ENCODE assay signal across 9 cellular contexts in the genomic region with DNA sequence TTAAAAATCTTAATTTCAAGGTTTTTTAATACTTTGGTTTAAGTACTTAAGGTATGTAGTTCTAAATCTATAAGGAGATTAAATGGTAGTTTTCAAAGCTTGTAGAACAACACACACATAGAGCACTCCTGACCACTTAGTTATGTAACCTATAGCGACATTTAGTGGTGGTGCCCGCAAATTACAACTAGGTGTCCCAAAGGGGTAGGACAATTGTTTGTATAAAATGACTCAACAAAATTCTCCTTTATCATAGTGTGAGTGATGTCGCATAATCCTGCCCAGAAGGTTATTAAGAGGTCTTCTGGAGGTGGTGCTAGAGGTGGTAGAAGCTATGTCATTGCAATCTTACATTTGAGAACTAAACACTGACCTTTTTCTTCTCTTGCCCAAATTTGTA.
A peak's percentile ranks its signal among the peaks of the same experiment; 100 is the strongest.
DNase-seq lines count a peak whose midpoint lies in the region; ATAC-seq and TF ChIP-seq lines count a peak whose summit lies in the region.
"Had no signal": no experiment of that assay in that cellular context is flagged by ENCODE, and none has a peak within 500 bp of the region (broad histone marks: within the 10 kb centered on the region; RNA-seq: fewer than 3 reads in every experiment).

No MANE protein-coding gene starts in this region.

- TF ChIP-seq CTCF in vagina (IDR thresholded peaks at IDR 0.05) = peak; percentile 31 to 70 (median 62)

- no peak for TF ChIP-seq POLR2A in vagina (IDR thresholded peaks at IDR 0.05)

- H3K4me1 ChIP-seq in SJCRH30 = no peaks in the 10 kb centered on the region
- H3K4me1 ChIP-seq in vagina = no peaks in the 10 kb centered on the region

- DNase-seq in GM03348 (ENCODE audit: low spot score) = peak; percentile 67
- peak; percentile 46 for DNase-seq in MV-4-11 (lab: John Stamatoyannopoulos, UW)
- peak; percentile 60 to 84 for DNase-seq in SJCRH30
- DNase-seq in activated naive CD4-positive, alpha-beta T cell treated with anti-CD3 and anti-CD28 coated beads, Interleukin-2, amount 50 U/mL, for 16 hours = peak; percentile 72
- DNase-seq in Right ventricle myocardium superior = peak; percentile 66
- peak; percentile 85 for DNase-seq in posterior vena cava (ENCODE audit: low spot score)
- no peak for DNase-seq in vagina (ENCODE audit: extremely low spot score in 2 of 2)

- H3K27me3 ChIP-seq in SJCRH30 = peaks cover 6% of the 10 kb centered on the region
- no peaks in the 10 kb centered on the region for H3K27me3 ChIP-seq in vagina
- H3K27me3 ChIP-seq: neutrophil had no signal

- H3K27ac ChIP-seq in SJCRH30 (no peak overlapping the region), vagina (no peak overlapping the region)
- H3K27ac ChIP-seq: neutrophil had no signal

- H3K36me3 ChIP-seq in SJCRH30 (no peaks in the 10 kb centered on the region), vagina (no peaks in the 10 kb centered on the region)
- H3K36me3 ChIP-seq: neutrophil had no signal

- H3K9me3 ChIP-seq in SJCRH30 (replicated peaks) (no peaks in the 10 kb centered on the region), vagina (no peaks in the 10 kb centered on the region)
- H3K9me3 ChIP-seq: neutrophil had no signal

- peak; percentile 63 for ATAC-seq in HG02571 (IDR thresholded peaks at IDR 0.05; ENCODE audit: unreplicated experiment)
- peak; percentile 97 for ATAC-seq in Right ventricle myocardium superior (ENCODE audit: poor library complexity)

- H3K4me3 ChIP-seq in SJCRH30 (no peak overlapping the region), vagina (no peak overlapping the region)

- intact Hi-C loops in Right ventricle myocardium superior (cut with DNase I) (loop anchor here (10.0 kb wide), 1 partner anchor 440 kb away; no protein-coding TSS in a partner anchor), posterior vena cava (cut with DNase I) (loop anchor here (5.0 to 10.0 kb wide), 2 partner anchors 380 to 382 kb away; no protein-coding TSS in a partner anchor), vagina (cut with DNase I) (loop anchor here (2.0 kb wide), 1 partner anchor 376 kb away; no protein-coding TSS in a partner anchor)

Comparison
In these comparisons a context has a peak if more than half of its experiments do, and no peak if none do; other contexts are left out.
1. DNase-seq: peak in GM03348 (single experiment), MV-4-11 (single experiment), SJCRH30 (2 of 2), activated naive CD4-positive, alpha-beta T cell treated with anti-CD3 and anti-CD28 coated beads, Interleukin-2, amount 50 U/mL, for 16 hours (single experiment), Right ventricle myocardium superior (single experiment) and posterior vena cava (single experiment); none in vagina (0 of 2).